ENCODE assay signal across 24 cellular contexts in the genomic region with DNA sequence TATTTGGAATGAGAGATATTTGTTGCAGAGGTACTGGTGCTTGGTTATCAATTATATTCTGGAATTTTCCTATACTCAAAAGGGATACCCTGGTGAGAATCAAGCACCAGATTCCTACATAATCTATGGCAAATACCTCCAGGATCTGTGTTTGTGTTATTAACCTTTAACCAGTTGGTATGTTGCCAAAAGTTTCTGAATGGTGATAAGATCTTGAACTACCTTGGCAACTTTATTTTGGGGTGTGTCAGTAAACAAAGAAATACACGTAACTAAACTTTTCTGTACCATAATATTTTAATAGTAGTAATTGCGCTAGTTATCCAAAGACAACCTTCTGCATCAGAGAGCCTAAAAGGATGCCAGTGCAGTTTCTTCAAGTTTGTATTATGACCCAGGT. TPM values are rescaled to one million over a fixed set of nuclear protein-coding genes. Genes with fewer than 3 reads are reported as not detected.
DNase-seq lines count a peak whose midpoint lies in the region; ATAC-seq and TF ChIP-seq lines count a peak whose summit lies in the region.
"Had no signal": no experiment of that assay in that cellular context is flagged by ENCODE, and none has a peak within 500 bp of the region (broad histone marks: within the 10 kb centered on the region; RNA-seq: fewer than 3 reads in every experiment).

No MANE protein-coding gene starts in this region.

- H3K27me3 Mint-ChIP-seq in MCF 10A (ENCODE audit: insufficient read depth, unreplicated experiment): no peaks in the 10 kb centered on the region
- H3K27me3 Mint-ChIP-seq in activated naive CD4-positive, alpha-beta T cell treated with anti-CD3 and anti-CD28 coated beads, Interleukin-2, amount 10 ng/mL, durations not matched to agents 7 days and 5 days: peaks cover 11% of the 10 kb centered on the region
- H3K27me3 Mint-ChIP-seq: CD4-positive, CD25-positive, alpha-beta regulatory T cell had no signal

- H4K20me1 ChIP-seq in GM23248 (ENCODE audit: insufficient read depth): no peaks in the 10 kb centered on the region
- H4K20me1 ChIP-seq in PC-3 (ENCODE audit: low read length): no peaks in the 10 kb centered on the region
- no peaks in the 10 kb centered on the region for H4K20me1 ChIP-seq in smooth muscle cell (ENCODE audit: low read depth)

- TF ChIP-seq CTCF in PC-3 (conservative IDR thresholded peaks at IDR 0.05; ENCODE audit: low read depth, low read length) (no peak), smooth muscle cell (IDR thresholded peaks at IDR 0.05; ENCODE audit: borderline replicate concordance, insufficient read depth, poor library complexity, severe bottlenecking) (no peak), MCF 10A (IDR thresholded peaks at IDR 0.05; ENCODE audit: unreplicated experiment) (no peak), lower lobe of right lung (IDR thresholded peaks at IDR 0.05) (no peak)

- H3K9me2 ChIP-seq in GM23248 (ENCODE audit: insufficient read depth) (no peaks in the 10 kb centered on the region), PC-3 (replicated peaks; ENCODE audit: low read length) (no peaks in the 10 kb centered on the region)
- H3K9me2 ChIP-seq: SK-N-SH had no signal

- ATAC-seq in PC-3 (peak; percentile 24; the same call in 1 of the 2 replicates), left colon (peak; percentile 78), lower lobe of right lung (no peak), GM19467 (IDR thresholded peaks at IDR 0.05; ENCODE audit: unreplicated experiment) (no peak)

- no peak overlapping the region for H2AFZ ChIP-seq in GM23248
- no peak overlapping the region for H2AFZ ChIP-seq in PC-3 (ENCODE audit: low read length)
- no peak overlapping the region for H2AFZ ChIP-seq in smooth muscle cell (ENCODE audit: low read depth)

- POLR2A ChIA-PET in PC-3 (lab: Charles Lee; ENCODE audit: unreplicated experiment): no interaction called here
- POLR2A ChIA-PET in MCF 10A (lab: Yijun Ruan, JAX): interaction anchor here (0.6 kb wide), 1 partner anchor 43 kb away, joined by 4 read pairs; no protein-coding TSS in a partner anchor

- no peak overlapping the region for H3K9ac ChIP-seq in GM23248
- no peak overlapping the region for H3K9ac ChIP-seq in PC-3 (ENCODE audit: low read length)
- H3K9ac ChIP-seq in smooth muscle cell (ENCODE audit: low read depth): no peak overlapping the region
- H3K9ac ChIP-seq: KMS-11, SK-N-SH had no signal

- BruUV-seq in PC-3 (replicated peaks; lab: Mats Ljungman, UMichigan): no TSS peak
- no TSS peak for BruUV-seq in MCF 10A (replicated peaks; lab: Mats Ljungman, UMichigan)

- H3K27ac ChIP-seq in GM23248: peak overlapping the region; percentile 71; the same call in 1 of the 2 replicates
- no peak overlapping the region for H3K27ac ChIP-seq in PC-3 (ENCODE audit: low read length)
- peak overlapping the region; percentile 57 for H3K27ac ChIP-seq in smooth muscle cell (ENCODE audit: low read depth)
- H3K27ac ChIP-seq in lower lobe of right lung: no peak overlapping the region
- H3K27ac ChIP-seq: KMS-11 had no signal

- no peak overlapping the region for H3K4me3 ChIP-seq in GM23248
- no peak overlapping the region for H3K4me3 ChIP-seq in PC-3 (ENCODE audit: low read length)
- no peak overlapping the region for H3K4me3 ChIP-seq in smooth muscle cell
- H3K4me3 ChIP-seq in lower lobe of right lung: no peak overlapping the region
- H3K4me3 ChIP-seq: MG63 had no signal

- intact Hi-C loops in PC-3 (cut with micrococcal nuclease) (no loop called here), left colon (cut with DNase I, micrococcal nuclease) (no loop called here), MCF 10A (cut with micrococcal nuclease) (no loop called here), lower lobe of right lung (cut with DNase I) (no loop called here)

- in situ Hi-C loops in GM23248 (cut with MboI): no loop called here

- H3K4me3 Mint-ChIP-seq in MCF 10A (ENCODE audit: unreplicated experiment): no peak overlapping the region
- no peak overlapping the region for H3K4me3 Mint-ChIP-seq in activated naive CD4-positive, alpha-beta T cell treated with anti-CD3 and anti-CD28 coated beads, Interleukin-2, amount 10 ng/mL, durations not matched to agents 7 days and 5 days
- H3K4me3 Mint-ChIP-seq: B cell; CD4-positive, CD25-positive, alpha-beta regulatory T cell had no signal

- H3K36me3 ChIP-seq in GM23248 (ENCODE audit: low read depth) (no peaks in the 10 kb centered on the region), PC-3 (ENCODE audit: low read depth, low read length) (no peaks in the 10 kb centered on the region), smooth muscle cell (ENCODE audit: low read depth) (no peaks in the 10 kb centered on the region), lower lobe of right lung (peaks cover 3% of the 10 kb centered on the region)
- H3K36me3 ChIP-seq: MG63 had no signal

- WGBS in GM23248 (ENCODE audit: low coverage in 1 of 2, low lambda C conversion rate in 2 of 2, missing lambda C conversion rate in 2 of 2), 2 experiments: 79% methylated on average over 2 of the region's 2 CpGs
- 88% methylated on average over 2 of the region's 2 CpGs for WGBS in smooth muscle cell (ENCODE audit: low lambda C conversion rate)

- no peak overlapping the region for H3K4me2 ChIP-seq in GM23248 (ENCODE audit: unreplicated experiment)
- no peak overlapping the region for H3K4me2 ChIP-seq in PC-3 (ENCODE audit: low read length)
- H3K4me2 ChIP-seq in smooth muscle cell: no peak overlapping the region
- H3K4me2 ChIP-seq: KMS-11, SK-N-SH had no signal

- H3K79me2 ChIP-seq in GM23248 (ENCODE audit: insufficient read depth) (no peaks in the 10 kb centered on the region), PC-3 (ENCODE audit: low read length) (no peaks in the 10 kb centered on the region), smooth muscle cell (ENCODE audit: low read depth) (no peaks in the 10 kb centered on the region)

- DNase-seq in GM23248 (no peak), PC-3 (peak; percentile 65), left colon (no peak), smooth muscle cell (lab: John Stamatoyannopoulos, UW; ENCODE audit: unreplicated experiment) (no peak), MCF 10A (ENCODE audit: unreplicated experiment) (no peak), lower lobe of right lung (no peak)
- no peak for DNase-seq in activated naive CD4-positive, alpha-beta T cell treated with anti-CD3 and anti-CD28 coated beads, Interleukin-2, amount 10 ng/mL, durations not matched to agents 7 days and 5 days
- DNase-seq: CD4-positive, CD25-positive, alpha-beta regulatory T cell; COR-L47; DMS79; MG63; NCI-H1092; NCI-H1436 treated with DMSO at 0.1 percent for 48 hours; NCI-H2029 treated with DMSO at 0.1 percent for 48 hours; NCI-H2171; NCI-H526 treated with DMSO at 0.1 percent for 48 hours; NK-92 treated with Interleukin-12 subunit alpha and Interleukin-12 subunit beta, amount 100 ng/mL, for 24 hours; RPMI8226; SHP77 treated with DMSO at 0.1 percent for 48 hours; SK-N-SH had no signal

- H3K9me3 ChIP-seq in GM23248 (ENCODE audit: low read depth) (no peaks in the 10 kb centered on the region), PC-3 (ENCODE audit: low read length) (no peaks in the 10 kb centered on the region), smooth muscle cell (replicated peaks; ENCODE audit: low read depth) (no peaks in the 10 kb centered on the region), lower lobe of right lung (no peaks in the 10 kb centered on the region)
- H3K9me3 ChIP-seq: MG63, SK-N-SH had no signal

- no peaks in the 10 kb centered on the region for H3K36me3 Mint-ChIP-seq in MCF 10A (ENCODE audit: insufficient read depth, unreplicated experiment)
- H3K36me3 Mint-ChIP-seq in activated naive CD4-positive, alpha-beta T cell treated with anti-CD3 and anti-CD28 coated beads, Interleukin-2, amount 10 ng/mL, durations not matched to agents 7 days and 5 days: no peaks in the 10 kb centered on the region
- H3K36me3 Mint-ChIP-seq: CD4-positive, CD25-positive, alpha-beta regulatory T cell had no signal

- CTCF ChIA-PET in PC-3 (lab: Charles Lee): no interaction called here
- CTCF ChIA-PET in MCF 10A (lab: Yijun Ruan, JAX): interaction anchor here (1.0 kb wide), 1 partner anchor 9 kb away, joined by 3 read pairs; no protein-coding TSS in a partner anchor
- CTCF ChIA-PET in activated naive CD4-positive, alpha-beta T cell treated with anti-CD3 and anti-CD28 coated beads, Interleukin-2, amount 10 ng/mL, durations not matched to agents 7 days and 5 days (lab: Charles Lee): interaction anchor here (1.0 kb wide), 1 partner anchor 55 kb away, joined by 3 read pairs; no protein-coding TSS in a partner anchor

- peaks cover 7% of the 10 kb centered on the region for H3K9me3 Mint-ChIP-seq in MCF 10A (ENCODE audit: unreplicated experiment)
- no peaks in the 10 kb centered on the region for H3K9me3 Mint-ChIP-seq in activated naive CD4-positive, alpha-beta T cell treated with anti-CD3 and anti-CD28 coated beads, Interleukin-2, amount 10 ng/mL, durations not matched to agents 7 days and 5 days

- no peaks in the 10 kb centered on the region for H3K4me1 Mint-ChIP-seq in MCF 10A (ENCODE audit: insufficient read depth, unreplicated experiment)
- H3K4me1 Mint-ChIP-seq in activated naive CD4-positive, alpha-beta T cell treated with anti-CD3 and anti-CD28 coated beads, Interleukin-2, amount 10 ng/mL, durations not matched to agents 7 days and 5 days: no peaks in the 10 kb centered on the region
- H3K4me1 Mint-ChIP-seq: CD4-positive, CD25-positive, alpha-beta regulatory T cell had no signal

- H3F3A ChIP-seq in GM23248 (ENCODE audit: insufficient read depth) (0 out of 2 replicates have a peak, but pooled peaks cover 7% of the 10 kb centered on the region), PC-3 (ENCODE audit: low read length, unreplicated experiment) (no peaks in the 10 kb centered on the region), smooth muscle cell (ENCODE audit: low read depth) (no peaks in the 10 kb centered on the region)

- no peak overlapping the region for H3K27ac Mint-ChIP-seq in MCF 10A (ENCODE audit: low read depth, unreplicated experiment)
- no peak overlapping the region for H3K27ac Mint-ChIP-seq in activated naive CD4-positive, alpha-beta T cell treated with anti-CD3 and anti-CD28 coated beads, Interleukin-2, amount 10 ng/mL, durations not matched to agents 7 days and 5 days
- H3K27ac Mint-ChIP-seq: B cell; CD4-positive, CD25-positive, alpha-beta regulatory T cell had no signal

- H3K27me3 ChIP-seq in GM23248 (replicated peaks; ENCODE audit: insufficient read depth): no peaks in the 10 kb centered on the region
- no peaks in the 10 kb centered on the region for H3K27me3 ChIP-seq in PC-3 (ENCODE audit: low read length)
- H3K27me3 ChIP-seq in smooth muscle cell (ENCODE audit: low read depth): no peaks in the 10 kb centered on the region
- H3K27me3 ChIP-seq in lower lobe of right lung (ENCODE audit: low read depth): no peaks in the 10 kb centered on the region

- peaks cover 39% of the 10 kb centered on the region for H3K4me1 ChIP-seq in GM23248 (ENCODE audit: insufficient read depth)
- H3K4me1 ChIP-seq in PC-3 (ENCODE audit: insufficient read depth, low read length): peaks cover 16% of the 10 kb centered on the region
- no peaks in the 10 kb centered on the region for H3K4me1 ChIP-seq in smooth muscle cell (ENCODE audit: low read depth)
- H3K4me1 ChIP-seq in lower lobe of right lung: peaks cover 8% of the 10 kb centered on the region

RNA-seq across cellular contexts. Expression of a gene that starts 13.4 kb away (rescaled TPM):
- 0.13 and 0.32 TPM in 2 replicates for total RNA-seq in GM23248 (2014; rRNA removed; shearing (Covaris generic))
- polyA plus RNA-seq in GM23248 (2016; fragmentation: Nextera tagmentation; extraction: Ambion mirVana) (0.64 and 0.68 TPM in 2 replicates), smooth muscle cell (0.31 and 0.50 TPM in 2 replicates)
- total RNA-seq in PC-3 (2014; rRNA removed) (0.91 and 1.6 TPM in 2 replicates), left colon (10 to 100 TPM; 76.6 to 95.5 TPM), smooth muscle cell (0.13 and 0.31 TPM in 2 replicates), MCF 10A (2022) (not detected in 2 replicates), lower lobe of right lung (21.1 TPM)
- total RNA-seq: CD4-positive, CD25-positive, alpha-beta regulatory T cell; OCI-LY7 had no signal

Comparison
In these comparisons a context has a peak if more than half of its experiments do, and no peak if none do; other contexts are left out.
1. H3K27ac ChIP-seq: peak in GM23248 (single experiment) and smooth muscle cell (single experiment); none in PC-3 (single experiment) and lower lobe of right lung (single experiment).
2. ATAC-seq: peak in PC-3 (single experiment) and left colon (single experiment); none in lower lobe of right lung (0 of 2) and GM19467 (single experiment).